ENCODE assay signal across 1 cellular context in genomic region chr12:46372852-46373302, GRCh38.
TF ChIP-seq lines count a peak whose summit lies in the region.

No MANE protein-coding gene starts in this region.

TF ChIP-seq in HepG2, 621 proteins besides CTCF, POLR2A, EP300 and RAD21 (continued from another document and continues in another):
- TF ChIP-seq ZFP37 (CRISPR knock-in tag; IDR thresholded peaks at IDR 0.05; ENCODE audit: borderline replicate concordance) (peak; percentile 49), TOE1 (CRISPR knock-in tag; IDR thresholded peaks at IDR 0.05) (no peak), ARID2 (CRISPR knock-in tag; IDR thresholded peaks at IDR 0.05; ENCODE audit: borderline replicate concordance) (no peak), CEBPB (IDR thresholded peaks at IDR 0.05; ENCODE audit: borderline replicate concordance, low read depth, low read length) (no peak), ZEB1 (IDR thresholded peaks at IDR 0.05; ENCODE audit: insufficient replicate concordance, low read depth) (no peak), KDM6A (CRISPR knock-in tag; IDR thresholded peaks at IDR 0.05; ENCODE audit: low read depth) (0 out of 2 replicates have a peak, but pooled peaks have one; percentile 4), ZFP36L1 (CRISPR knock-in tag; IDR thresholded peaks at IDR 0.05) (peak; percentile 1; the same call in 1 of the 2 replicates), ZNF83 (CRISPR knock-in tag; IDR thresholded peaks at IDR 0.05; ENCODE audit: borderline replicate concordance) (no peak), SPEN (CRISPR knock-in tag; IDR thresholded peaks at IDR 0.05; ENCODE audit: low read depth) (peak; percentile 6; the same call in 1 of the 2 replicates), MAF1 (CRISPR knock-in tag; IDR thresholded peaks at IDR 0.05; ENCODE audit: borderline replicate concordance) (0 out of 2 replicates have a peak, but pooled peaks have one; percentile 15), ZNF280B (CRISPR knock-in tag; IDR thresholded peaks at IDR 0.05; ENCODE audit: borderline replicate concordance) (no peak), ZNF446 (CRISPR knock-in tag; IDR thresholded peaks at IDR 0.05) (no peak; the same call in 1 of the 2 replicates), ZNF34 (CRISPR knock-in tag; IDR thresholded peaks at IDR 0.05; ENCODE audit: borderline replicate concordance) (no peak), SALL1 (CRISPR knock-in tag; IDR thresholded peaks at IDR 0.05) (no peak), FOXJ3 (CRISPR knock-in tag; IDR thresholded peaks at IDR 0.05; ENCODE audit: borderline replicate concordance) (no peak), MAFF (IDR thresholded peaks at IDR 0.05; ENCODE audit: low read depth, low read length) (no peak), TCF12 (IDR thresholded peaks at IDR 0.05) (no peak), TCF12 (CRISPR knock-in tag; IDR thresholded peaks at IDR 0.05) (peak; percentile 12; the same call in 1 of the 2 replicates), ZNF275 (CRISPR knock-in tag; IDR thresholded peaks at IDR 0.05; ENCODE audit: borderline replicate concordance) (no peak), ZBTB33 (CRISPR knock-in tag; IDR thresholded peaks at IDR 0.05) (no peak), ZBTB7B (CRISPR knock-in tag; IDR thresholded peaks at IDR 0.05) (0 out of 2 replicates have a peak, but pooled peaks have one; percentile 28), ZNF589 (CRISPR knock-in tag; conservative IDR thresholded peaks at IDR 0.05) (no peak), RFX3 (CRISPR knock-in tag; IDR thresholded peaks at IDR 0.05) (no peak), RXRB (CRISPR knock-in tag; IDR thresholded peaks at IDR 0.05; ENCODE audit: borderline replicate concordance) (0 out of 2 replicates have a peak, but pooled peaks have one; percentile 1), PAX8 (CRISPR knock-in tag; IDR thresholded peaks at IDR 0.05; ENCODE audit: borderline replicate concordance) (0 out of 2 replicates have a peak, but pooled peaks have one; percentile 34), ZNF552 (CRISPR knock-in tag; IDR thresholded peaks at IDR 0.05; ENCODE audit: borderline replicate concordance) (no peak), CREB3 (CRISPR knock-in tag; IDR thresholded peaks at IDR 0.05) (no peak), NFYC (CRISPR knock-in tag; IDR thresholded peaks at IDR 0.05) (no peak), LCORL (IDR thresholded peaks at IDR 0.05) (no peak), LCORL (CRISPR knock-in tag; IDR thresholded peaks at IDR 0.05) (peak; percentile 58), TBL1XR1 (IDR thresholded peaks at IDR 0.05; ENCODE audit: borderline replicate concordance, low read length, partially characterized antibody) (no peak), ZNF572 (CRISPR knock-in tag; IDR thresholded peaks at IDR 0.05) (no peak), ZNF343 (CRISPR knock-in tag; IDR thresholded peaks at IDR 0.05) (no peak), ZNF609 (CRISPR knock-in tag; IDR thresholded peaks at IDR 0.05; ENCODE audit: borderline replicate concordance) (no peak), NFE2L1 (CRISPR knock-in tag; IDR thresholded peaks at IDR 0.05; ENCODE audit: borderline replicate concordance) (no peak), ATF6 (CRISPR knock-in tag; conservative IDR thresholded peaks at IDR 0.05) (no peak), PAXIP1 (CRISPR knock-in tag; conservative IDR thresholded peaks at IDR 0.05) (0 out of 2 replicates have a peak, but pooled peaks have one; percentile 21), SNAPC2 (CRISPR knock-in tag; IDR thresholded peaks at IDR 0.05) (no peak), CBX1 (IDR thresholded peaks at IDR 0.05; ENCODE audit: low read depth) (no peak), JARID2 (CRISPR knock-in tag; IDR thresholded peaks at IDR 0.05; ENCODE audit: insufficient replicate concordance) (peak; percentile 3), ZNF746 (CRISPR knock-in tag; IDR thresholded peaks at IDR 0.05) (0 out of 2 replicates have a peak, but pooled peaks have one; percentile 9), NCOR1 (IDR thresholded peaks at IDR 0.05; ENCODE audit: borderline replicate concordance, low read length) (no peak), SYNCRIP (IDR thresholded peaks at IDR 0.05; ENCODE audit: insufficient read depth, low read depth, low read length) (no peak), ZMYM4 (CRISPR knock-in tag; IDR thresholded peaks at IDR 0.05) (peak; percentile 4; the same call in 1 of the 2 replicates), HIVEP1 (CRISPR knock-in tag; IDR thresholded peaks at IDR 0.05) (0 out of 2 replicates have a peak, but pooled peaks have one; percentile 9), KDM5A (IDR thresholded peaks at IDR 0.05; ENCODE audit: borderline replicate concordance, low read length) (peak; percentile 48; the same call in 1 of the 2 replicates), ATF4 (CRISPR knock-in tag; IDR thresholded peaks at IDR 0.05) (no peak)
